7 cellular contexts compared by ENCODE assay signal in the genomic region with DNA sequence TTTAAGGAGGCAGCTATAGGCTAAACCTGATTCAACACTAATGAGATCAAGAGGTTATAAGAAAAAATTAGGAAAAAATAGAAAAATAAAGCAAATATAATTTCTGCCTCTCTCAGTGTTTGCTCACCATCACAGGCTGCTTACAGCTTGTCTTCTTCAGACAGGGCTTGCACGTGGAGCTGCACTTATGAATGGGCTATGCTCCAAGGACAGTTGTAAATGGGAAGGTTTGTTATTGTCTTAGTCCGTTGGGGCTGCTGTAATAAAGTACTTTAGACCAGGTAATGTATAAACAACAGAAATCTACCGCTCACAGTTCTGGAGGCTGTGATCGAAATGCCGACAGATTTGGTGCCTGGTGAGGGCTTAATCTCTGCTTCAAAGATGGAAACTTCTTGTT.
"Had no signal": no experiment of that assay in that cellular context is flagged by ENCODE, and none has a peak within 500 bp of the region (broad histone marks: within the 10 kb centered on the region; RNA-seq: fewer than 3 reads in every experiment).

No MANE protein-coding gene starts in this region.

- H3K27me3 Mint-ChIP-seq: IgD-negative memory B cell had no signal

- H3K27ac Mint-ChIP-seq: IgD-negative memory B cell had no signal

- DNase-seq: GM23248, GOT3, H7, HCEC 1CT had no signal

- ATAC-seq: HepG2 had no signal

- H3K4me3 ChIP-seq: GM23248 had no signal

- H3K36me3 Mint-ChIP-seq: IgD-negative memory B cell had no signal

- H3K27ac ChIP-seq: GM23248, HL-60 had no signal

- H3K4me1 Mint-ChIP-seq: IgD-negative memory B cell had no signal
